Comparison of ENCODE assay signal across 18 cellular contexts in the genomic region with DNA sequence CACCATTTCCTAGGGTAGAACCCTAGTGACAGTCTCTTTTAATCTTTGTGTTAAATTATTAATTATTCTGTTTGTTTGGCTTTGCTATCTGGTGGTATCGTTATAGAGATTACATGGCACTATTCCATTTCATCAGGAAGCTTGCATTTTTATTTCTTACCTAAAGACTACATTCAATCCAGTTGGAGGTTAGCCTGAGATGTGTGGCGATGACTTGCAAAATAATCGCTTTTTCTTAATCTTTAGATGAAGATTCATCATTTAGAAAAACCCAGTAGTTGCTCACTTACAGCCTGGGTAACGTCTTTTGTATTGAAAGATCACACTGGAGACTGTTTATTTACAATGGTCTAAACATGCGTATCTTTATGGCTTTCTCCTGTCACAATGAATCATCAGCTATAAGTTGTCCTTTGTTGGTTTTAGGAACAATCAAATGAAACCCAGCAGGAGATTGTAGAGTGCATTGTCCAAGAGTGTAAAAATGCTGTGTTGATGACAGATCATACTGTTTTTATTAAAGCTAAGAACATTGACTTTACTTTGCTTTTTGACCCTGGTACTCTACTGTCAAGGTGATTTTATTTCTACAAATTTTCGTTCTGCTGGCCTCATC.
DNase-seq lines count a peak whose midpoint lies in the region; FAIRE-seq and TF ChIP-seq lines count a peak whose summit lies in the region.
"Had no signal": no experiment of that assay in that cellular context is flagged by ENCODE, and none has a peak within 500 bp of the region (broad histone marks: within the 10 kb centered on the region; RNA-seq: fewer than 3 reads in every experiment).

No MANE protein-coding gene starts in this region.

- H3K27ac Mint-ChIP-seq in progenitor cell of endocrine pancreas = peak overlapping the region; percentile 43
- H3K27ac Mint-ChIP-seq: activated CD4-positive, alpha-beta T cell treated with anti-CD3 and anti-CD28 coated beads, Interleukin-2, amount 10 ng/mL, durations not matched to agents 7 days and 5 days; activated naive CD4-positive, alpha-beta T cell treated with anti-CD3 and anti-CD28 coated beads for 36 hours; GM23338 had no signal

- DNase-seq in EL (peak; percentile 8), HT1080 (ENCODE audit: low read depth) (peak; percentile 20), adipocyte (ENCODE audit: low read depth) (peak; percentile 56), progenitor cell of endocrine pancreas (ENCODE audit: low spot score, unreplicated experiment) (no peak), midbrain (lab: John Stamatoyannopoulos, UW) (no peak), GM12892 (ENCODE audit: insufficient read length) (no peak), HTR-8/SVneo (ENCODE audit: insufficient read length, low spot score) (no peak)
- DNase-seq: activated CD4-positive, alpha-beta T cell treated with anti-CD3 and anti-CD28 coated beads, Interleukin-2, amount 10 ng/mL, durations not matched to agents 7 days and 5 days; activated naive CD4-positive, alpha-beta T cell treated with anti-CD3 and anti-CD28 coated beads for 36 hours; activated T-cell treated with anti-CD3 and anti-CD28 coated beads for 4 hours; left cardiac atrium; NCI-H446; SHP77 treated with DMSO at 0.1 percent for 48 hours; T-helper 1 cell had no signal

- peaks cover 3% of the 10 kb centered on the region for H3K27me3 Mint-ChIP-seq in progenitor cell of endocrine pancreas
- H3K27me3 Mint-ChIP-seq: activated CD4-positive, alpha-beta T cell treated with anti-CD3 and anti-CD28 coated beads, Interleukin-2, amount 10 ng/mL, durations not matched to agents 7 days and 5 days had no signal

- no peak for TF ChIP-seq CTCF in progenitor cell of endocrine pancreas (IDR thresholded peaks at IDR 0.05; ENCODE audit: unreplicated experiment)

- H3K36me3 Mint-ChIP-seq in progenitor cell of endocrine pancreas (ENCODE audit: insufficient read depth) = no peaks in the 10 kb centered on the region

- H3K27me3 ChIP-seq in adipocyte (replicated peaks; ENCODE audit: control insufficient read depth, insufficient read depth, low read length) = no peaks in the 10 kb centered on the region
- H3K27me3 ChIP-seq: BLaER1 had no signal

- peaks cover 7% of the 10 kb centered on the region for H3K4me1 ChIP-seq in adipocyte (ENCODE audit: control insufficient read depth, insufficient read depth, low read length)
- H3K4me1 ChIP-seq: BLaER1 had no signal

- TF ChIP-seq POLR2A in GM12892 (IDR thresholded peaks at IDR 0.05; ENCODE audit: low read depth, low read length) = no peak

- no peaks in the 10 kb centered on the region for H3K9me3 ChIP-seq in adipocyte (ENCODE audit: control insufficient read depth, low read length)
- H3K9me3 ChIP-seq: BLaER1, thoracic aorta had no signal

- no peaks in the 10 kb centered on the region for H3K9me3 Mint-ChIP-seq in progenitor cell of endocrine pancreas (ENCODE audit: low read depth)
- H3K9me3 Mint-ChIP-seq: activated CD4-positive, alpha-beta T cell treated with anti-CD3 and anti-CD28 coated beads, Interleukin-2, amount 10 ng/mL, durations not matched to agents 7 days and 5 days; activated naive CD4-positive, alpha-beta T cell treated with anti-CD3 and anti-CD28 coated beads for 36 hours; GM23338 had no signal

- H3K4me1 Mint-ChIP-seq in progenitor cell of endocrine pancreas (ENCODE audit: low read depth) = peaks cover 10% of the 10 kb centered on the region
- H3K4me1 Mint-ChIP-seq: activated CD4-positive, alpha-beta T cell treated with anti-CD3 and anti-CD28 coated beads, Interleukin-2, amount 10 ng/mL, durations not matched to agents 7 days and 5 days had no signal

- H3K36me3 ChIP-seq in adipocyte (ENCODE audit: control insufficient read depth, insufficient read depth, low read length, severe bottlenecking) = no peaks in the 10 kb centered on the region
- H3K36me3 ChIP-seq: BLaER1, thoracic aorta had no signal

- no peak overlapping the region for H3K9ac ChIP-seq in adipocyte (ENCODE audit: low read length)
- H3K9ac ChIP-seq: BLaER1 had no signal

- H3K4me3 Mint-ChIP-seq in progenitor cell of endocrine pancreas (ENCODE audit: low read depth) = peak overlapping the region; percentile 16
- H3K4me3 Mint-ChIP-seq: activated CD4-positive, alpha-beta T cell treated with anti-CD3 and anti-CD28 coated beads, Interleukin-2, amount 10 ng/mL, durations not matched to agents 7 days and 5 days; activated naive CD4-positive, alpha-beta T cell treated with anti-CD3 and anti-CD28 coated beads for 36 hours; GM23338 had no signal

- no peak for FAIRE-seq in GM12892 (lab: Jason Lieb, UNC)
- no peak for FAIRE-seq in HTR-8/SVneo (lab: Jason Lieb, UNC)
- FAIRE-seq: astrocyte had no signal

- no peak overlapping the region for H3K4me3 ChIP-seq in adipocyte (ENCODE audit: low read length)
- H3K4me3 ChIP-seq: BLaER1, GM23338, thoracic aorta had no signal

Comparison
In these comparisons a context has a peak if more than half of its experiments do, and no peak if none do; other contexts are left out.
1. DNase-seq: peak in EL (single experiment), HT1080 (single experiment) and adipocyte (single experiment); none in progenitor cell of endocrine pancreas (single experiment), midbrain (single experiment), GM12892 (single experiment) and HTR-8/SVneo (single experiment).